16 cellular contexts compared by ENCODE assay signal in genomic region chr22:37909756-37910155, GRCh38. TPM values are rescaled to one million over a fixed set of nuclear protein-coding genes. Genes with fewer than 3 reads are reported as not detected.
DNase-seq lines count a peak whose midpoint lies in the region; ATAC-seq and TF ChIP-seq lines count a peak whose summit lies in the region.
"Had no signal": no experiment of that assay in that cellular context is flagged by ENCODE, and none has a peak within 500 bp of the region (broad histone marks: within the 10 kb centered on the region; RNA-seq: fewer than 3 reads in every experiment).

No MANE protein-coding gene starts in this region.

- H3K27ac ChIP-seq in RWPE1, result peak overlapping the region; percentile 100
- peak overlapping the region; percentile 69 to 83 for H3K27ac ChIP-seq in esophagus (ENCODE audit: low read depth in 2 of 2, low read length in 1 of 2)
- H3K27ac ChIP-seq: right atrium auricular region had no signal

- no peak for ATAC-seq in natural killer cell treated with Interleukin-12 subunit alpha and Interleukin-12 subunit beta and Interleukin-15 and Interleukin-18, amount 100 ng/mL, for 72 hours
- no peak for ATAC-seq in HG03175 (IDR thresholded peaks at IDR 0.05; ENCODE audit: unreplicated experiment)
- ATAC-seq in GM19455 (IDR thresholded peaks at IDR 0.05; ENCODE audit: unreplicated experiment), result no peak
- ATAC-seq: activated naive CD4-positive, alpha-beta T cell treated with anti-CD3 and anti-CD28 coated beads, Interleukin-2, amount 50 U/mL, for 72 hours; left cardiac atrium had no signal

- H3K4me1 Mint-ChIP-seq in osteocyte (ENCODE audit: unreplicated experiment), result peaks cover 62% of the 10 kb centered on the region
- H3K4me1 Mint-ChIP-seq in natural killer cell treated with Interleukin-12 subunit alpha and Interleukin-12 subunit beta and Interleukin-15 and Interleukin-18, amount 100 ng/mL, for 72 hours (ENCODE audit: low read depth in 2 of 2), result peaks cover 23 to 25% of the 10 kb centered on the region in 2 donors

- no peak for TF ChIP-seq CTCF in AG10803 (conservative IDR thresholded peaks at IDR 0.05; ENCODE audit: low read length)
- TF ChIP-seq CTCF in RWPE1 (conservative IDR thresholded peaks at IDR 0.05; ENCODE audit: low read depth), result no peak
- TF ChIP-seq CTCF in osteocyte (IDR thresholded peaks at IDR 0.05), result no peak

- H3K27me3 Mint-ChIP-seq in osteocyte (ENCODE audit: unreplicated experiment), result no peaks in the 10 kb centered on the region
- H3K27me3 Mint-ChIP-seq in natural killer cell treated with Interleukin-12 subunit alpha and Interleukin-12 subunit beta and Interleukin-15 and Interleukin-18, amount 100 ng/mL, for 72 hours, result no peaks in the 10 kb centered on the region

- peaks cover 5 to 32% of the 10 kb centered on the region in 2 donors for H3K4me1 ChIP-seq in esophagus (ENCODE audit: control insufficient read depth in 2 of 2, insufficient read depth in 2 of 2, low read length in 1 of 2)

- H3K36me3 Mint-ChIP-seq in osteocyte (ENCODE audit: unreplicated experiment), result no peaks in the 10 kb centered on the region
- H3K36me3 Mint-ChIP-seq in natural killer cell treated with Interleukin-12 subunit alpha and Interleukin-12 subunit beta and Interleukin-15 and Interleukin-18, amount 100 ng/mL, for 72 hours, result no peaks in the 10 kb centered on the region
- H3K36me3 Mint-ChIP-seq: activated naive CD4-positive, alpha-beta T cell treated with anti-CD3 and anti-CD28 coated beads, Interleukin-2, amount 50 U/mL, for 72 hours had no signal

- 47 to 64% methylated on average over 7 of the region's 7 CpGs for WGBS in esophagus, 2 donors

- peak overlapping the region; percentile 17 for H3K4me3 Mint-ChIP-seq in osteocyte (ENCODE audit: unreplicated experiment)
- no peak overlapping the region for H3K4me3 Mint-ChIP-seq in natural killer cell treated with Interleukin-12 subunit alpha and Interleukin-12 subunit beta and Interleukin-15 and Interleukin-18, amount 100 ng/mL, for 72 hours
- H3K4me3 Mint-ChIP-seq: H9 had no signal

- H3K27ac Mint-ChIP-seq in osteocyte (ENCODE audit: unreplicated experiment), result peak overlapping the region; percentile 93
- no peak overlapping the region for H3K27ac Mint-ChIP-seq in natural killer cell treated with Interleukin-12 subunit alpha and Interleukin-12 subunit beta and Interleukin-15 and Interleukin-18, amount 100 ng/mL, for 72 hours

- POLR2A ChIA-PET in RWPE1 (lab: Yijun Ruan, JAX; ENCODE audit: low non-redundant PET), result interaction anchor here (0.6 kb wide), 1 partner anchor 61 kb away, joined by 3 read pairs; no protein-coding TSS in a partner anchor

- H3K9me3 Mint-ChIP-seq in osteocyte (ENCODE audit: unreplicated experiment), result no peaks in the 10 kb centered on the region
- no peaks in the 10 kb centered on the region for H3K9me3 Mint-ChIP-seq in natural killer cell treated with Interleukin-12 subunit alpha and Interleukin-12 subunit beta and Interleukin-15 and Interleukin-18, amount 100 ng/mL, for 72 hours
- H3K9me3 Mint-ChIP-seq: activated naive CD4-positive, alpha-beta T cell treated with anti-CD3 and anti-CD28 coated beads, Interleukin-2, amount 50 U/mL, for 72 hours; H9 had no signal

- H3K4me3 ChIP-seq in AG10803 (ENCODE audit: low read length) (peak overlapping the region; percentile 20), esophagus (ENCODE audit: low read depth in 1 of 2, low read length in 2 of 2) (no peak overlapping the region)
- H3K4me3 ChIP-seq: right atrium auricular region had no signal

- no peaks in the 10 kb centered on the region for H3K9me3 ChIP-seq in esophagus (ENCODE audit: control insufficient read depth in 2 of 2, insufficient read depth in 1 of 2, low read depth in 1 of 2, low read length in 1 of 2)
- H3K9me3 ChIP-seq: right atrium auricular region had no signal

- H3K36me3 ChIP-seq in esophagus (ENCODE audit: control insufficient read depth in 2 of 2, insufficient read depth in 2 of 2, low read length in 1 of 2), result peaks cover 10 to 22% of the 10 kb centered on the region in 2 donors

- peak; percentile 84 for DNase-seq in AG10803 (ENCODE audit: low read depth)
- no peak for DNase-seq in RWPE1 (ENCODE audit: low spot score)
- no peak for DNase-seq in osteocyte (ENCODE audit: extremely low spot score, unreplicated experiment)
- no peak for DNase-seq in natural killer cell treated with Interleukin-12 subunit alpha and Interleukin-12 subunit beta and Interleukin-15 and Interleukin-18, amount 100 ng/mL, for 72 hours (ENCODE audit: low spot score)
- DNase-seq in SKM-1 treated with dmso at 0.1 percent for 144 hours (lab: John Stamatoyannopoulos, UW; ENCODE audit: unreplicated experiment), result no peak
- DNase-seq: erythroblast; H9; hippocampal formation; left cardiac atrium; NCI-H1436 treated with DMSO at 0.1 percent for 48 hours; stimulated activated CD4-positive, alpha-beta T cell treated with anti-CD3 and anti-CD28 coated beads, Interleukin-4, amount 100 ng/mL, for 24 hours had no signal

- CTCF ChIA-PET in RWPE1 (lab: Yijun Ruan, JAX), result no interaction called here

- H3K27me3 ChIP-seq in esophagus (ENCODE audit: control insufficient read depth in 1 of 2, insufficient read depth in 2 of 2, low read length in 2 of 2), result no peaks in the 10 kb centered on the region
- H3K27me3 ChIP-seq: right atrium auricular region had no signal

RNA-seq across cellular contexts. Expression of gene MICALL1, which starts 3.7 kb away (rescaled TPM):
- polyA plus RNA-seq in esophagus, result 10 to 100 TPM; 41.7 to 44.1 TPM
- 51.2 and 56.6 TPM in 2 replicates for total RNA-seq in osteocyte
- 10 to 100 TPM; 21.3 to 24.5 TPM for total RNA-seq in natural killer cell treated with Interleukin-12 subunit alpha and Interleukin-12 subunit beta and Interleukin-15 and Interleukin-18, amount 100 ng/mL, for 72 hours

RNA-seq across cellular contexts. Expression of gene C22orf23, which starts 43.6 kb away (rescaled TPM):
- under 1 TPM; 0.16 to 0.39 TPM for polyA plus RNA-seq in esophagus
- not detected in 2 replicates for total RNA-seq in osteocyte
- total RNA-seq in natural killer cell treated with Interleukin-12 subunit alpha and Interleukin-12 subunit beta and Interleukin-15 and Interleukin-18, amount 100 ng/mL, for 72 hours, result under 1 TPM in 1 of 2 donors, not detected in 1; 0.33 TPM
- total RNA-seq: activated naive CD4-positive, alpha-beta T cell treated with anti-CD3 and anti-CD28 coated beads, Interleukin-2, amount 50 U/mL, for 72 hours had no signal

RNA-seq across cellular contexts. Expression of gene POLR2F, which starts 43.7 kb away (rescaled TPM):
- polyA plus RNA-seq in esophagus, result 100 to 1,000 TPM in 1 of 2 donors, 10 to 100 TPM in 1; 84.8 to 114 TPM
- total RNA-seq in osteocyte, result 77.9 and 81.1 TPM in 2 replicates
- total RNA-seq in natural killer cell treated with Interleukin-12 subunit alpha and Interleukin-12 subunit beta and Interleukin-15 and Interleukin-18, amount 100 ng/mL, for 72 hours, result 10 to 100 TPM; 65.2 to 96.3 TPM
